In genomic region chrX:151031365-151031975, GRCh38 we compare ENCODE assay signal across 12 cellular contexts. TPM values are rescaled to one million over a fixed set of nuclear protein-coding genes. Genes with fewer than 3 reads are reported as not detected.
DNase-seq lines count a peak whose midpoint lies in the region; ATAC-seq lines count a peak whose summit lies in the region.
"Had no signal": no experiment of that assay in that cellular context is flagged by ENCODE, and none has a peak within 500 bp of the region (broad histone marks: within the 10 kb centered on the region; RNA-seq: fewer than 3 reads in every experiment).

No MANE protein-coding gene starts in this region.

- ATAC-seq in stimulated activated naive CD8-positive, alpha-beta T cell treated with anti-CD3 and anti-CD28 coated beads, Interleukin-15, amount 100 ng/mL, for 72 hours, result peak; percentile 37
- ATAC-seq in stimulated activated naive CD8-positive, alpha-beta T cell treated with anti-CD3 and anti-CD28 coated beads, Interleukin-15, Interleukin-2, amounts not matched to agents 100 U/mL and 50 U/mL, for 24 hours, result no peak
- ATAC-seq in activated T-helper 17 cell treated with anti-CD3 and anti-CD28 coated beads, Interleukin-2, amount 50 U/mL, for 72 hours (replicated peaks), result peak; percentile 52
- no peak for ATAC-seq in GM18870 (IDR thresholded peaks at IDR 0.05; ENCODE audit: unreplicated experiment)
- ATAC-seq in GM21528 (IDR thresholded peaks at IDR 0.05; ENCODE audit: low FRiP score, unreplicated experiment), result no peak
- ATAC-seq: CD8-positive, alpha-beta T cell had no signal

- H3K4me3 Mint-ChIP-seq in activated CD4-positive, alpha-beta memory T cell treated with anti-CD3 and anti-CD28 coated beads for 36 hours, result no peak overlapping the region
- no peak overlapping the region for H3K4me3 Mint-ChIP-seq in activated CD4-positive, alpha-beta memory T cell treated with anti-CD3 and anti-CD28 coated beads, Interleukin-2, amount 10 ng/mL, durations not matched to agents 7 days and 5 days
- no peak overlapping the region for H3K4me3 Mint-ChIP-seq in stimulated activated naive CD8-positive, alpha-beta T cell treated with anti-CD3 and anti-CD28 coated beads, Interleukin-15, amount 100 ng/mL, for 72 hours
- H3K4me3 Mint-ChIP-seq in activated T-helper 17 cell treated with anti-CD3 and anti-CD28 coated beads, Interleukin-2, amount 50 U/mL, for 72 hours, result no peak overlapping the region
- H3K4me3 Mint-ChIP-seq: B cell; CD8-positive, alpha-beta T cell had no signal

- H3K4me1 Mint-ChIP-seq in activated CD4-positive, alpha-beta memory T cell treated with anti-CD3 and anti-CD28 coated beads for 36 hours (ENCODE audit: low read depth), result peaks cover 10% of the 10 kb centered on the region
- H3K4me1 Mint-ChIP-seq in activated CD4-positive, alpha-beta memory T cell treated with anti-CD3 and anti-CD28 coated beads, Interleukin-2, amount 10 ng/mL, durations not matched to agents 7 days and 5 days, result peaks cover 10% of the 10 kb centered on the region
- H3K4me1 Mint-ChIP-seq in stimulated activated naive CD8-positive, alpha-beta T cell treated with anti-CD3 and anti-CD28 coated beads, Interleukin-15, amount 100 ng/mL, for 72 hours, result peaks cover 7% of the 10 kb centered on the region
- H3K4me1 Mint-ChIP-seq in activated T-helper 17 cell treated with anti-CD3 and anti-CD28 coated beads, Interleukin-2, amount 50 U/mL, for 72 hours, result peaks cover 6% of the 10 kb centered on the region
- H3K4me1 Mint-ChIP-seq: B cell had no signal

- intact Hi-C loops in activated CD4-positive, alpha-beta memory T cell treated with anti-CD3 and anti-CD28 coated beads for 36 hours (cut with micrococcal nuclease), result loop anchor here (5.0 kb wide), 1 partner anchor 49 kb away; the partner anchor contains the start of gene HMGB3

- DNase-seq in activated CD4-positive, alpha-beta memory T cell treated with anti-CD3 and anti-CD28 coated beads for 36 hours, result no peak
- no peak for DNase-seq in activated CD4-positive, alpha-beta memory T cell treated with anti-CD3 and anti-CD28 coated beads, Interleukin-2, amount 10 ng/mL, durations not matched to agents 7 days and 5 days
- DNase-seq in stimulated activated naive CD8-positive, alpha-beta T cell treated with anti-CD3 and anti-CD28 coated beads, Interleukin-15, amount 100 ng/mL, for 72 hours, result no peak
- no peak for DNase-seq in stimulated activated naive CD8-positive, alpha-beta T cell treated with anti-CD3 and anti-CD28 coated beads, Interleukin-15, Interleukin-2, amounts not matched to agents 100 U/mL and 50 U/mL, for 24 hours
- DNase-seq: ACHN; CD8-positive, alpha-beta T cell; KG1; NCI-H1048 had no signal

- H3K36me3 Mint-ChIP-seq in activated CD4-positive, alpha-beta memory T cell treated with anti-CD3 and anti-CD28 coated beads for 36 hours, result no peaks in the 10 kb centered on the region
- H3K36me3 Mint-ChIP-seq in activated CD4-positive, alpha-beta memory T cell treated with anti-CD3 and anti-CD28 coated beads, Interleukin-2, amount 10 ng/mL, durations not matched to agents 7 days and 5 days (ENCODE audit: low read depth), result peaks cover 2% of the 10 kb centered on the region
- H3K36me3 Mint-ChIP-seq in activated T-helper 17 cell treated with anti-CD3 and anti-CD28 coated beads, Interleukin-2, amount 50 U/mL, for 72 hours (ENCODE audit: low read depth), result no peaks in the 10 kb centered on the region
- H3K36me3 Mint-ChIP-seq: CD8-positive, alpha-beta T cell had no signal

- H3K27me3 Mint-ChIP-seq in activated CD4-positive, alpha-beta memory T cell treated with anti-CD3 and anti-CD28 coated beads for 36 hours, result no peaks in the 10 kb centered on the region
- no peaks in the 10 kb centered on the region for H3K27me3 Mint-ChIP-seq in activated CD4-positive, alpha-beta memory T cell treated with anti-CD3 and anti-CD28 coated beads, Interleukin-2, amount 10 ng/mL, durations not matched to agents 7 days and 5 days
- H3K27me3 Mint-ChIP-seq in stimulated activated naive CD8-positive, alpha-beta T cell treated with anti-CD3 and anti-CD28 coated beads, Interleukin-15, amount 100 ng/mL, for 72 hours, result no peaks in the 10 kb centered on the region
- H3K27me3 Mint-ChIP-seq in activated T-helper 17 cell treated with anti-CD3 and anti-CD28 coated beads, Interleukin-2, amount 50 U/mL, for 72 hours, result peaks cover 3% of the 10 kb centered on the region

- CTCF ChIA-PET in activated CD4-positive, alpha-beta memory T cell treated with anti-CD3 and anti-CD28 coated beads for 36 hours (lab: Charles Lee), result interaction anchor here (1.1 kb wide), 1 partner anchor 50 kb away, joined by 3 read pairs; no protein-coding TSS in a partner anchor
- CTCF ChIA-PET in activated CD4-positive, alpha-beta memory T cell treated with anti-CD3 and anti-CD28 coated beads, Interleukin-2, amount 10 ng/mL, durations not matched to agents 7 days and 5 days (lab: Charles Lee), result no interaction called here

- H3K9me3 Mint-ChIP-seq in activated CD4-positive, alpha-beta memory T cell treated with anti-CD3 and anti-CD28 coated beads for 36 hours, result no peaks in the 10 kb centered on the region
- H3K9me3 Mint-ChIP-seq in activated CD4-positive, alpha-beta memory T cell treated with anti-CD3 and anti-CD28 coated beads, Interleukin-2, amount 10 ng/mL, durations not matched to agents 7 days and 5 days, result no peaks in the 10 kb centered on the region
- peaks cover 0 to 5% of the 10 kb centered on the region in 2 donors for H3K9me3 Mint-ChIP-seq in stimulated activated naive CD8-positive, alpha-beta T cell treated with anti-CD3 and anti-CD28 coated beads, Interleukin-15, amount 100 ng/mL, for 72 hours
- no peaks in the 10 kb centered on the region for H3K9me3 Mint-ChIP-seq in activated T-helper 17 cell treated with anti-CD3 and anti-CD28 coated beads, Interleukin-2, amount 50 U/mL, for 72 hours
- H3K9me3 Mint-ChIP-seq: CD8-positive, alpha-beta T cell had no signal

- H3K27ac Mint-ChIP-seq in activated CD4-positive, alpha-beta memory T cell treated with anti-CD3 and anti-CD28 coated beads for 36 hours, result peak overlapping the region; percentile 49
- H3K27ac Mint-ChIP-seq in activated CD4-positive, alpha-beta memory T cell treated with anti-CD3 and anti-CD28 coated beads, Interleukin-2, amount 10 ng/mL, durations not matched to agents 7 days and 5 days, result no peak overlapping the region
- peak overlapping the region in 1 of 2 donors; percentile 82 for H3K27ac Mint-ChIP-seq in stimulated activated naive CD8-positive, alpha-beta T cell treated with anti-CD3 and anti-CD28 coated beads, Interleukin-15, amount 100 ng/mL, for 72 hours
- peak overlapping the region; percentile 64 for H3K27ac Mint-ChIP-seq in activated T-helper 17 cell treated with anti-CD3 and anti-CD28 coated beads, Interleukin-2, amount 50 U/mL, for 72 hours
- H3K27ac Mint-ChIP-seq: B cell; CD8-positive, alpha-beta T cell had no signal

- POLR2A ChIA-PET in activated CD4-positive, alpha-beta memory T cell treated with anti-CD3 and anti-CD28 coated beads for 36 hours (lab: Charles Lee), result no interaction called here
- POLR2A ChIA-PET in activated CD4-positive, alpha-beta memory T cell treated with anti-CD3 and anti-CD28 coated beads, Interleukin-2, amount 10 ng/mL, durations not matched to agents 7 days and 5 days (lab: Charles Lee), result no interaction called here

RNA-seq across cellular contexts. Expression of gene HMGB3, which starts 48.3 kb away (rescaled TPM):
- 10 to 100 TPM; 30.7 to 40.7 TPM for total RNA-seq in activated CD4-positive, alpha-beta memory T cell treated with anti-CD3 and anti-CD28 coated beads for 36 hours
- 10 to 100 TPM; 50.1 to 54.7 TPM for total RNA-seq in activated CD4-positive, alpha-beta memory T cell treated with anti-CD3 and anti-CD28 coated beads, Interleukin-2, amount 10 ng/mL, durations not matched to agents 7 days and 5 days
- 10 to 100 TPM; 14.0 to 33.3 TPM for total RNA-seq in activated T-helper 17 cell treated with anti-CD3 and anti-CD28 coated beads, Interleukin-2, amount 50 U/mL, for 72 hours

Comparison
In these comparisons a context has a peak if more than half of its experiments do, and no peak if none do; other contexts are left out.
1. ATAC-seq: peak in stimulated activated naive CD8-positive, alpha-beta T cell treated with anti-CD3 and anti-CD28 coated beads, Interleukin-15, amount 100 ng/mL, for 72 hours (single experiment) and activated T-helper 17 cell treated with anti-CD3 and anti-CD28 coated beads, Interleukin-2, amount 50 U/mL, for 72 hours (single experiment); none in stimulated activated naive CD8-positive, alpha-beta T cell treated with anti-CD3 and anti-CD28 coated beads, Interleukin-15, Interleukin-2, amounts not matched to agents 100 U/mL and 50 U/mL, for 24 hours (single experiment), GM18870 (single experiment) and GM21528 (single experiment).